14 cellular contexts compared by ENCODE assay signal in genomic region chr1:9685833-9686232, GRCh38. TPM values are rescaled to one million over a fixed set of nuclear protein-coding genes. Genes with fewer than 3 reads are reported as not detected.
A peak's percentile ranks its signal among the peaks of the same experiment; 100 is the strongest.
DNase-seq lines count a peak whose midpoint lies in the region; ATAC-seq and TF ChIP-seq lines count a peak whose summit lies in the region.
"Had no signal": no experiment of that assay in that cellular context is flagged by ENCODE, and none has a peak within 500 bp of the region (broad histone marks: within the 10 kb centered on the region; RNA-seq: fewer than 3 reads in every experiment).

No MANE protein-coding gene starts in this region.

- peaks cover 28% of the 10 kb centered on the region for H3K4me1 ChIP-seq in upper lobe of right lung

- peaks cover 43% of the 10 kb centered on the region for H3K4me1 Mint-ChIP-seq in T-helper 2 cell treated with Interferon-gamma antibody and Interleukin-4, amounts not matched to agents 5 μg/mL and 100 μg/mL, for 36 hours (ENCODE audit: low read depth)
- H3K4me1 Mint-ChIP-seq in IgD-negative memory B cell (peaks cover 48 to 50% (median 48%) of the 10 kb centered on the region in 3 donors), natural killer cell (peaks cover 62 to 75% of the 10 kb centered on the region in 2 donors)
- peaks cover 63% of the 10 kb centered on the region for H3K4me1 Mint-ChIP-seq in activated naive CD8-positive, alpha-beta T cell treated with anti-CD3 and anti-CD28 coated beads, Interleukin-2, amount 50 U/mL, for 24 hours

- no peak for TF ChIP-seq CTCF in natural killer cell (IDR thresholded peaks at IDR 0.05)
- no peak for TF ChIP-seq CTCF in upper lobe of right lung (IDR thresholded peaks at IDR 0.05)

- H3K27ac Mint-ChIP-seq in T-helper 2 cell treated with Interferon-gamma antibody and Interleukin-4, amounts not matched to agents 5 μg/mL and 100 μg/mL, for 36 hours = peak overlapping the region; percentile 53
- H3K27ac Mint-ChIP-seq in IgD-negative memory B cell = peak overlapping the region; percentile 88 to 92 (median 91)
- peak overlapping the region; percentile 95 for H3K27ac Mint-ChIP-seq in activated naive CD8-positive, alpha-beta T cell treated with anti-CD3 and anti-CD28 coated beads, Interleukin-2, amount 50 U/mL, for 24 hours
- peak overlapping the region; percentile 95 for H3K27ac Mint-ChIP-seq in natural killer cell

- no peak overlapping the region for H3K27ac ChIP-seq in upper lobe of right lung
- H3K27ac ChIP-seq: parathyroid adenoma had no signal

- no peaks in the 10 kb centered on the region for H3K27me3 ChIP-seq in upper lobe of right lung
- H3K27me3 ChIP-seq: Peyer's patch had no signal

- no peaks in the 10 kb centered on the region for H3K9me3 ChIP-seq in upper lobe of right lung

- no peaks in the 10 kb centered on the region for H3K36me3 ChIP-seq in upper lobe of right lung
- H3K36me3 ChIP-seq: Peyer's patch had no signal

- H3K4me3 ChIP-seq in upper lobe of right lung = no peak overlapping the region
- H3K4me3 ChIP-seq: Peyer's patch had no signal

- no peak for DNase-seq in T-helper 2 cell treated with Interferon-gamma antibody and Interleukin-4, amounts not matched to agents 5 μg/mL and 100 μg/mL, for 36 hours (ENCODE audit: low spot score)
- DNase-seq in T-helper 2 cell (no peak), natural killer cell (no peak), upper lobe of right lung (no peak), NCI-H1694 (lab: John Stamatoyannopoulos, UW) (no peak)
- DNase-seq in activated naive CD8-positive, alpha-beta T cell treated with anti-CD3 and anti-CD28 coated beads, Interleukin-2, amount 50 U/mL, for 24 hours = no peak
- DNase-seq: aorta, mesendoderm, NCI-H1436, NCI-H524, Peyer's patch had no signal

- no peak overlapping the region for H3K4me3 Mint-ChIP-seq in T-helper 2 cell treated with Interferon-gamma antibody and Interleukin-4, amounts not matched to agents 5 μg/mL and 100 μg/mL, for 36 hours
- H3K4me3 Mint-ChIP-seq in IgD-negative memory B cell = peak overlapping the region in 3 of 4 donors; percentile 63 to 89 (median 77)
- peak overlapping the region; percentile 13 for H3K4me3 Mint-ChIP-seq in activated naive CD8-positive, alpha-beta T cell treated with anti-CD3 and anti-CD28 coated beads, Interleukin-2, amount 50 U/mL, for 24 hours
- H3K4me3 Mint-ChIP-seq in natural killer cell = no peak overlapping the region

- H3K27me3 Mint-ChIP-seq in T-helper 2 cell treated with Interferon-gamma antibody and Interleukin-4, amounts not matched to agents 5 μg/mL and 100 μg/mL, for 36 hours (ENCODE audit: low read depth) = no peaks in the 10 kb centered on the region
- no peaks in the 10 kb centered on the region for H3K27me3 Mint-ChIP-seq in IgD-negative memory B cell
- no peaks in the 10 kb centered on the region for H3K27me3 Mint-ChIP-seq in activated naive CD8-positive, alpha-beta T cell treated with anti-CD3 and anti-CD28 coated beads, Interleukin-2, amount 50 U/mL, for 24 hours
- no peaks in the 10 kb centered on the region for H3K27me3 Mint-ChIP-seq in natural killer cell (ENCODE audit: low read depth in 2 of 2)

- H3K9me3 Mint-ChIP-seq in T-helper 2 cell treated with Interferon-gamma antibody and Interleukin-4, amounts not matched to agents 5 μg/mL and 100 μg/mL, for 36 hours = no peaks in the 10 kb centered on the region
- no peaks in the 10 kb centered on the region for H3K9me3 Mint-ChIP-seq in IgD-negative memory B cell
- no peaks in the 10 kb centered on the region for H3K9me3 Mint-ChIP-seq in activated naive CD8-positive, alpha-beta T cell treated with anti-CD3 and anti-CD28 coated beads, Interleukin-2, amount 50 U/mL, for 24 hours
- H3K9me3 Mint-ChIP-seq in natural killer cell = no peaks in the 10 kb centered on the region

- ATAC-seq in activated naive CD8-positive, alpha-beta T cell treated with anti-CD3 and anti-CD28 coated beads, Interleukin-2, amount 50 U/mL, for 24 hours = no peak
- no peak for ATAC-seq in natural killer cell
- ATAC-seq in HG03457 (IDR thresholded peaks at IDR 0.05; ENCODE audit: unreplicated experiment) = no peak
- ATAC-seq in upper lobe of right lung = no peak

- intact Hi-C loops in natural killer cell (cut with micrococcal nuclease) (loop anchor here (1.0 kb wide), 1 partner anchor 59 kb away; no protein-coding TSS in a partner anchor), upper lobe of right lung (cut with DNase I) (no loop called here)

- H3K36me3 Mint-ChIP-seq in T-helper 2 cell treated with Interferon-gamma antibody and Interleukin-4, amounts not matched to agents 5 μg/mL and 100 μg/mL, for 36 hours (ENCODE audit: low read depth) = peaks cover 21% of the 10 kb centered on the region
- H3K36me3 Mint-ChIP-seq in IgD-negative memory B cell = peaks cover 3% of the 10 kb centered on the region
- H3K36me3 Mint-ChIP-seq in activated naive CD8-positive, alpha-beta T cell treated with anti-CD3 and anti-CD28 coated beads, Interleukin-2, amount 50 U/mL, for 24 hours (ENCODE audit: low read depth) = peaks cover 19% of the 10 kb centered on the region
- H3K36me3 Mint-ChIP-seq in natural killer cell = no peaks in the 10 kb centered on the region

RNA-seq across cellular contexts. Expression of gene PIK3CD, which starts 34.3 kb away (rescaled TPM):
- 82.6 TPM for polyA plus RNA-seq in IgD-negative memory B cell
- total RNA-seq in natural killer cell (100 to 1,000 TPM; 171 to 240 (median 198) TPM), upper lobe of right lung (18.2 TPM)

Comparison
In these comparisons a context has a peak if more than half of its experiments do, and no peak if none do; other contexts are left out.
1. H3K4me3 Mint-ChIP-seq: peak in IgD-negative memory B cell (3 of 4) and activated naive CD8-positive, alpha-beta T cell treated with anti-CD3 and anti-CD28 coated beads, Interleukin-2, amount 50 U/mL, for 24 hours (single experiment); none in T-helper 2 cell treated with Interferon-gamma antibody and Interleukin-4, amounts not matched to agents 5 μg/mL and 100 μg/mL, for 36 hours (single experiment) and natural killer cell (single experiment).
2. Peak in every context shown above with its lines, with median percentiles within 50 percentile points of each other: H3K27ac Mint-ChIP-seq.